In the genomic region with DNA sequence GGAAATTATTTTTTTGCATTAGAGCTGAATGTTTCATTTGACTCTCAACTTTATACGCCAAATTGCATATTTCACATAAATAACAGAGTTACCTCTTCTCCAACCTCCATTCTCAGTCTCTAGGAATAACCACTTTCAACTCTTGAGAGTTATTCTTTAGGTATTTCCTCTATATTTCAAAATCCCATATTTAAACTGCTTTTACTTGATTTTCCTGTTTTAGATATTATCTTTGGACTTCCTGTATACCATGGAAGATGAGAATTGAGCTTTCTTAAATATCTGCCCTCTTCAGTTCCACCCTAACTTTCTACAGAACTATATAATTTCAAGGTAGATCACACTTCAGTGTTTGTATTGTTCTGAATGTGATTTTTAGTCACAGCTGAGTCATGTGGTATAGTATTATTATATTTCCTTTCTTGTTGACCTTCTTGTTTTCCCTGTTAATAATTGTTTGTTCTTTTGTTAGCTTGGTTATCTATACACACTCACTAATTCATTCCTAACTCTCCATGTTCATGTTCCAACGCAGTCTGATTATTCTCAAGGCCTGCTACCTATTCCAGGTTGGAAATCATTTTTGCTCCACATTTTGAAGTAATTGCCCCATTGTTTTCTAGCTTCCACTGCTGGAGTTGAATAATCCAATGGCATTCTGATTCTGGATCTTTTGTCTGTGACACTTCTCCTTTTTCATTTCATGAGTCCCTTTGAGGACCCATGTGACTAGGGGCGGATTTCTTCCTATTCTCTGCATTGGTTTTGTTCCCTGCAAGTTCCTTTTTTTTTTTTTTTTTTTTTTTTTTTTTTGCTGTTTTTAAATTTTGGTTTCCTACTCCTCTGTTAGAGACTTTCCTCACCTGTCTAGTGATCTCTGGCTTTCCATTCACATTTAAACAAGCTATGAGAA, we compare ENCODE assay signal across 15 cellular contexts.
A peak's percentile ranks its signal among the peaks of the same experiment; 100 is the strongest.
DNase-seq lines count a peak whose midpoint lies in the region; TF ChIP-seq lines count a peak whose summit lies in the region.
"Had no signal": no experiment of that assay in that cellular context is flagged by ENCODE, and none has a peak within 500 bp of the region (broad histone marks: within the 10 kb centered on the region; RNA-seq: fewer than 3 reads in every experiment).

No MANE protein-coding gene starts in this region.

- no peaks in the 10 kb centered on the region for H3K27me3 ChIP-seq in hepatocyte
- H3K27me3 ChIP-seq: dorsolateral prefrontal cortex, esophagus squamous epithelium, uterus had no signal

- H3K9me2 ChIP-seq in hepatocyte (replicated peaks; ENCODE audit: insufficient read depth): no peaks in the 10 kb centered on the region

- H3K27me3 Mint-ChIP-seq in CD14-positive monocyte (ENCODE audit: low read depth in 3 of 3): peaks cover 0 to 4% (median 0%) of the 10 kb centered on the region in 3 donors

- intact Hi-C loops in CD14-positive monocyte (cut with micrococcal nuclease): loop anchor here (5.0 to 10.0 kb wide), 4 partner anchors 52 to 83 kb away; no protein-coding TSS in a partner anchor

- no peaks in the 10 kb centered on the region for H3K4me1 ChIP-seq in hepatocyte (ENCODE audit: insufficient read depth)
- H3K4me1 ChIP-seq: uterus had no signal

- TF ChIP-seq CTCF in CD14-positive monocyte (IDR thresholded peaks at IDR 0.05) (no peak), hepatocyte (IDR thresholded peaks at IDR 0.05; ENCODE audit: poor library complexity) (no peak)

- DNase-seq in CD14-positive monocyte (ENCODE audit: low spot score) (peak; percentile 74), KG1 (lab: John Stamatoyannopoulos, UW) (peak; percentile 28), SIG-M5 (lab: John Stamatoyannopoulos, UW) (peak; percentile 14), hepatocyte (ENCODE audit: low spot score) (no peak), DMS153 (lab: John Stamatoyannopoulos, UW) (no peak), NCI-H2227 treated with DMSO at 0.1 percent for 48 hours (lab: John Stamatoyannopoulos, UW) (no peak), NCI-H1092 treated with DMSO at 0.1 percent for 48 hours (lab: John Stamatoyannopoulos, UW) (no peak), NCI-H2029 treated with DMSO at 0.1 percent for 48 hours (lab: John Stamatoyannopoulos, UW) (no peak)
- DNase-seq: esophagus squamous epithelium; NCI-H1092; stimulated activated CD4-positive, alpha-beta T cell treated with anti-CD3 and anti-CD28 coated beads, Interleukin-4, amount 100 ng/mL, for 1 hour; T-helper 17 cell; uterus had no signal

- no peaks in the 10 kb centered on the region for H4K20me1 ChIP-seq in hepatocyte (ENCODE audit: insufficient read depth, poor library complexity, severe bottlenecking)

- peaks cover 0 to 2% of the 10 kb centered on the region in 2 donors for H3K36me3 Mint-ChIP-seq in CD14-positive monocyte

- peak overlapping the region; percentile 24 for H3K27ac ChIP-seq in hepatocyte
- H3K27ac ChIP-seq: dorsolateral prefrontal cortex, esophagus squamous epithelium had no signal

- H3K9me3 Mint-ChIP-seq in CD14-positive monocyte: peaks cover 0 to 3% (median 3%) of the 10 kb centered on the region in 7 donors
- H3K9me3 Mint-ChIP-seq: nephron had no signal

- H3K36me3 ChIP-seq in hepatocyte (replicated peaks; ENCODE audit: insufficient read depth, low read depth): no peaks in the 10 kb centered on the region
- H3K36me3 ChIP-seq: esophagus squamous epithelium, uterus had no signal

- no peak overlapping the region for H2AFZ ChIP-seq in hepatocyte

- peak overlapping the region in 1 of 2 donors; percentile 8 for H3K4me3 Mint-ChIP-seq in CD14-positive monocyte
- H3K4me3 Mint-ChIP-seq: nephron, T-helper 17 cell had no signal

- peaks cover 39% of the 10 kb centered on the region for H3K4me1 Mint-ChIP-seq in CD14-positive monocyte

- no peaks in the 10 kb centered on the region for H3K79me2 ChIP-seq in hepatocyte

- 65% methylated on average over 3 of the region's 3 CpGs for WGBS in hepatocyte (ENCODE audit: low lambda C conversion rate, missing lambda C conversion rate)

- no peak overlapping the region for H3K4me2 ChIP-seq in hepatocyte

- no peak overlapping the region for H3K4me3 ChIP-seq in hepatocyte
- H3K4me3 ChIP-seq: dorsolateral prefrontal cortex, esophagus squamous epithelium, uterus had no signal

- H3K27ac Mint-ChIP-seq in CD14-positive monocyte: peak overlapping the region; percentile 83 to 96 (median 90)

- H3K9me3 ChIP-seq in hepatocyte (ENCODE audit: low read depth): no peaks in the 10 kb centered on the region
- H3K9me3 ChIP-seq: esophagus squamous epithelium, uterus had no signal

Comparison
In these comparisons a context has a peak if more than half of its experiments do, and no peak if none do; other contexts are left out.
1. DNase-seq: peak in CD14-positive monocyte (single experiment), KG1 (single experiment) and SIG-M5 (single experiment); none in hepatocyte (single experiment), DMS153 (single experiment), NCI-H2227 treated with DMSO at 0.1 percent for 48 hours (single experiment), NCI-H1092 treated with DMSO at 0.1 percent for 48 hours (single experiment) and NCI-H2029 treated with DMSO at 0.1 percent for 48 hours (single experiment).